ENCODE assay signal across 8 cellular contexts in the genomic region with DNA sequence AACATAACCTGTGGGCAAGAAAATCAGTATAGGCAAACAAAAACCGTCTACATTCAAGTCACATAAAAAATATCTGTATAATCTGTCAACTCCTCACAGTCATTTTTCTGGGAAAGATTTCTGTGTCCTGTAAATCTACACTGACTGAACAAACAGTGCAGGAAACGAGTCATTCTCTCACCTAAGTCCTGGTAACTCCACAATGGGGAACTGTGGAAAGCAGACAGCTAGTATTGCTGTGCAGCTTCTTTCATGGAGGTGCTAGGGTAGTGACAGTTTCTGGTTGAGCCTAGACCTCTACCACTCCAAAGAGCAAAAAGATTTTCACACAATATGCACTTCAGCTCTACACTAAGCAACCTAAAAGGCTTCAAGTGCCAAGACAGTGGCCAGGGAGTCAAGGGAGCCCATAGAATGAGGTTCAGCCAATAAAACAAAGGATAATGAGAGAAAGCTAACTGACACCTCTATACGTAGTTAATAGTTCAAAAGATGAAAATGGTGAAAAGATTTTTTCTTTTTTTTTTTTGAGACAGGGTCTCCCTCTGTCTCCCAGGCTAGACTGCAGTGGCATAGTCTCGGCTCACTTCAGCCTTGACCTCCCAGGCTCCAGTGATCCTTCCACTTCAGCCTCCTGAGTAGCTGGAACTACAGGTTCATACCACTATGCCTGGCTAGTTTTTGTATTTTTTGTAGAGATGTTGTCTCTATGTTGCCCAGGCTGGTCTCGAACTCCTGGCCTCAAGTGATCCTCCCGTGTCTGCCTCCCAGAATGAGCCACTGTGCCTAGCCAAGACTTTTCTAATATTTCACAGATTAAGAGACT. TPM values are rescaled to one million over a fixed set of nuclear protein-coding genes. Genes with fewer than 3 reads are reported as not detected.
DNase-seq lines count a peak whose midpoint lies in the region; ATAC-seq, FAIRE-seq and TF ChIP-seq lines count a peak whose summit lies in the region.

No MANE protein-coding gene starts in this region.

- peak; percentile 81 for FAIRE-seq in GM12892 (lab: Jason Lieb, UNC)

- H3K9me2 ChIP-seq in OCI-LY7 (ENCODE audit: insufficient read depth, low read length) = no peaks in the 10 kb centered on the region

- H3K27ac ChIP-seq in OCI-LY7 (ENCODE audit: low read depth, low read length, poor library complexity, severe bottlenecking) = peak overlapping the region; percentile 75
- H3K27ac ChIP-seq in effector memory CD4-positive, alpha-beta T cell (ENCODE audit: insufficient read depth, low read length, poor library complexity, severe bottlenecking) = peak overlapping the region; percentile 44
- H3K27ac ChIP-seq in psoas muscle = peak overlapping the region; percentile 90

- H3K4me1 ChIP-seq in OCI-LY7 (ENCODE audit: insufficient read depth, low read length, poor library complexity, severe bottlenecking) (peaks cover 90% of the 10 kb centered on the region), psoas muscle (peaks cover 73% of the 10 kb centered on the region)
- H3K4me1 ChIP-seq in effector memory CD4-positive, alpha-beta T cell (ENCODE audit: control insufficient read depth, insufficient read depth, low read length, poor library complexity, severe bottlenecking) = peaks cover 39% of the 10 kb centered on the region

- H3K27me3 ChIP-seq in effector memory CD4-positive, alpha-beta T cell (replicated peaks; ENCODE audit: control insufficient read depth, insufficient read depth, low read length, poor library complexity, severe bottlenecking) = no peaks in the 10 kb centered on the region
- no peaks in the 10 kb centered on the region for H3K27me3 ChIP-seq in psoas muscle (ENCODE audit: insufficient read depth in 3 of 3, low read length in 2 of 3)

- peak overlapping the region; percentile 90 for H3K4me2 ChIP-seq in OCI-LY7 (ENCODE audit: low read length)

- H3K79me2 ChIP-seq in OCI-LY7 (ENCODE audit: insufficient read depth, low read depth, low read length) = peaks cover 100% of the 10 kb centered on the region

- H3K4me3 ChIP-seq in OCI-LY7 (ENCODE audit: low read depth, low read length, poor library complexity, severe bottlenecking) (peak overlapping the region; percentile 91), psoas muscle (peak overlapping the region; percentile 70)
- H3K4me3 ChIP-seq in effector memory CD4-positive, alpha-beta T cell (ENCODE audit: insufficient read depth, low read depth, low read length, poor library complexity, severe bottlenecking) = peak overlapping the region; percentile 24

- H3K9me3 ChIP-seq in OCI-LY7 (ENCODE audit: low read length) = no peaks in the 10 kb centered on the region
- no peaks in the 10 kb centered on the region for H3K9me3 ChIP-seq in effector memory CD4-positive, alpha-beta T cell (ENCODE audit: control insufficient read depth, low read length)
- H3K9me3 ChIP-seq in psoas muscle = no peaks in the 10 kb centered on the region

- peak in 1 of 4 donors; percentile 29 for ATAC-seq in psoas muscle
- ATAC-seq in HG02884 (IDR thresholded peaks at IDR 0.05; ENCODE audit: unreplicated experiment) = no peak
- no peak for ATAC-seq in HG03039 (IDR thresholded peaks at IDR 0.05; ENCODE audit: unreplicated experiment)

- peaks cover 61% of the 10 kb centered on the region for H4K20me1 ChIP-seq in OCI-LY7 (ENCODE audit: insufficient read depth, low read length)

- BruUV-seq in OCI-LY7 (replicated peaks; lab: Mats Ljungman, UMichigan) = no TSS peak

- CTCF ChIA-PET in OCI-LY7 (lab: Charles Lee; ENCODE audit: unreplicated experiment) = no interaction called here

- no peak for TF ChIP-seq POLR2A in GM12892 (IDR thresholded peaks at IDR 0.05; ENCODE audit: low read depth, low read length)

- POLR2A ChIA-PET in OCI-LY7 (lab: Charles Lee) = interaction anchor here (0.6 to 3.7 kb wide), 4 partner anchors 11 to 111 kb away, joined by 3 to 20 read pairs (median 3); no protein-coding TSS in a partner anchor

- no peak for DNase-seq in GM12892 (ENCODE audit: insufficient read length)
- peak; percentile 56 for DNase-seq in OCI-LY7 (ENCODE audit: low spot score)
- no peak for DNase-seq in effector memory CD4-positive, alpha-beta T cell
- no peak for DNase-seq in psoas muscle
- DNase-seq in AG08395 (ENCODE audit: low spot score) = no peak
- DNase-seq in DMS114 treated with DMSO at 0.1 percent for 48 hours (lab: John Stamatoyannopoulos, UW; ENCODE audit: unreplicated experiment) = no peak

- intact Hi-C loops in OCI-LY7 (cut with micrococcal nuclease; ENCODE audit: unreplicated experiment) (no loop called here), psoas muscle (cut with DNase I) (no loop called here)

- 51 to 63% (median 53%) methylated on average over 6 of the region's 6 CpGs for WGBS in psoas muscle, 3 donors

- H3K36me3 ChIP-seq in OCI-LY7 (ENCODE audit: insufficient read depth, low read length) (peaks cover 72% of the 10 kb centered on the region), psoas muscle (ENCODE audit: insufficient read depth in 1 of 2, low read depth in 1 of 2) (no peaks in the 10 kb centered on the region)
- H3K36me3 ChIP-seq in effector memory CD4-positive, alpha-beta T cell (ENCODE audit: control insufficient read depth, insufficient read depth, low read length) = no peaks in the 10 kb centered on the region

- TF ChIP-seq CTCF in OCI-LY7 (conservative IDR thresholded peaks at IDR 0.05; ENCODE audit: low read length) (0 out of 2 replicates have a peak, but pooled peaks have one; percentile 2), psoas muscle (IDR thresholded peaks at IDR 0.05) (no peak)

- H2AFZ ChIP-seq in OCI-LY7 (ENCODE audit: low read length) = no peak overlapping the region

RNA-seq across cellular contexts. Expression of a gene that starts 5.5 kb away (rescaled TPM):
- 377 TPM for polyA plus RNA-seq in GM12892 (2012; ENCODE audit: missing spikeins)
- 208 and 211 TPM in 2 replicates for total RNA-seq in OCI-LY7 (2014; rRNA removed; shearing (Covaris generic))
- 186 and 196 TPM in 2 replicates for total RNA-seq in OCI-LY7 (2022)
- 100 to 1,000 TPM; 290 to 532 (median 433) TPM for total RNA-seq in psoas muscle
- polyA plus RNA-seq in psoas muscle = 100 to 1,000 TPM; 246 to 729 (median 300) TPM

Comparison
In these comparisons a context has a peak if more than half of its experiments do, and no peak if none do; other contexts are left out.
1. H3K4me3 ChIP-seq: peak in every context shown above with its lines; median percentile 91 in OCI-LY7; 70 in psoas muscle; 24 in effector memory CD4-positive, alpha-beta T cell.